1 cellular context compared by ENCODE assay signal in genomic region chr12:101436146-101436545, GRCh38.
TF ChIP-seq lines count a peak whose summit lies in the region.

No MANE protein-coding gene starts in this region.

TF ChIP-seq in HepG2, 621 proteins besides CTCF, POLR2A, EP300 and RAD21 (continued from another document):
- no peak for TF ChIP-seq SNAPC4 (CRISPR knock-in tag; IDR thresholded peaks at IDR 0.05)
- TF ChIP-seq PBX3 (CRISPR knock-in tag; IDR thresholded peaks at IDR 0.05; ENCODE audit: borderline replicate concordance), result no peak
- no peak for TF ChIP-seq RBFOX2 (IDR thresholded peaks at IDR 0.05; ENCODE audit: low read depth, low read length)
- TF ChIP-seq ZNF713 (CRISPR knock-in tag; IDR thresholded peaks at IDR 0.05), result no peak
- no peak for TF ChIP-seq ZFYVE20 (CRISPR knock-in tag; IDR thresholded peaks at IDR 0.05; ENCODE audit: borderline replicate concordance, low read depth)
- no peak for TF ChIP-seq CBFB (CRISPR knock-in tag; IDR thresholded peaks at IDR 0.05)
- TF ChIP-seq ZNF343 (CRISPR knock-in tag; IDR thresholded peaks at IDR 0.05), result no peak
- no peak for TF ChIP-seq ZBTB21 (CRISPR knock-in tag; IDR thresholded peaks at IDR 0.05)
- TF ChIP-seq TERF1 (CRISPR knock-in tag; IDR thresholded peaks at IDR 0.05), result no peak
- TF ChIP-seq SETDB1 (CRISPR knock-in tag; IDR thresholded peaks at IDR 0.05; ENCODE audit: borderline replicate concordance), result no peak
- no peak for TF ChIP-seq NFYC (CRISPR knock-in tag; IDR thresholded peaks at IDR 0.05)
- no peak for TF ChIP-seq NFRKB (IDR thresholded peaks at IDR 0.05)
